In the genomic region with DNA sequence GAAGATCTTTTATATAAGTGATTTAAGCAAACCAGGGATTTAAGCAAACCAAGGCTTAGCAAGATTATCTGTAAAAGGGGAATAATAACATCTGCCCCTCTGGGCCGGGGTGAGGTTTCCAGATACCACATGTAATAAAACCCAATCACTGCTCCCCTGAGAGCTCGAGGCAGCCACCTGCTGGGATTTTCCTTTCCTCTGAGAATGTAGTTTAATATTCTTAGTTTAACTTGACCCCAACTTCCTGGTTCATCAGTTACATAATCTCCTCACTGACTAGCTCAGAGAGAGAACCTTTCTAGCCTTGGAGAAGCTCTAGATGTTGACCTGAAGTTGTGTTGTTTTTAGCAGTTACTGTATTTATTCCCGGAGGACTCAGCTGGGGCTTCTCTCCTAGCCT, we compare ENCODE assay signal across 10 cellular contexts.
DNase-seq lines count a peak whose midpoint lies in the region; ATAC-seq and TF ChIP-seq lines count a peak whose summit lies in the region.
"Had no signal": no experiment of that assay in that cellular context is flagged by ENCODE, and none has a peak within 500 bp of the region (broad histone marks: within the 10 kb centered on the region; RNA-seq: fewer than 3 reads in every experiment).

No MANE protein-coding gene starts in this region.

- H3K27ac ChIP-seq in psoas muscle, result peak overlapping the region; percentile 91

- no peaks in the 10 kb centered on the region for H3K27me3 ChIP-seq in psoas muscle (ENCODE audit: insufficient read depth in 3 of 3, low read length in 2 of 3)

- no peaks in the 10 kb centered on the region for H3K27me3 Mint-ChIP-seq in activated naive CD4-positive, alpha-beta T cell treated with anti-CD3 and anti-CD28 coated beads for 36 hours (ENCODE audit: low read depth)
- H3K27me3 Mint-ChIP-seq in activated naive CD8-positive, alpha-beta T cell treated with anti-CD3 and anti-CD28 coated beads, Interleukin-2, amount 10 ng/mL, durations not matched to agents 7 days and 5 days, result no peaks in the 10 kb centered on the region

- H3K27ac Mint-ChIP-seq in activated naive CD4-positive, alpha-beta T cell treated with anti-CD3 and anti-CD28 coated beads for 36 hours, result no peak overlapping the region
- no peak overlapping the region for H3K27ac Mint-ChIP-seq in activated naive CD4-positive, alpha-beta T cell treated with anti-CD3 and anti-CD28 coated beads, Interleukin-2, amount 50 U/mL, for 72 hours
- peak overlapping the region; percentile 85 for H3K27ac Mint-ChIP-seq in activated naive CD8-positive, alpha-beta T cell treated with anti-CD3 and anti-CD28 coated beads, Interleukin-2, amount 10 ng/mL, durations not matched to agents 7 days and 5 days

- H3K36me3 ChIP-seq in psoas muscle (ENCODE audit: insufficient read depth in 1 of 2, low read depth in 1 of 2), result no peaks in the 10 kb centered on the region

- H3K4me1 ChIP-seq in psoas muscle, result peaks cover 76% of the 10 kb centered on the region

- in situ Hi-C loops in GM13977 (cut with MboI; ENCODE audit: low pct_unique_long_range_greater_than_20kb, low sequenced_read_pairs, unreplicated experiment), result no loop called here

- TF ChIP-seq CTCF in psoas muscle (IDR thresholded peaks at IDR 0.05), result no peak
- TF ChIP-seq CTCF in GM13977 (IDR thresholded peaks at IDR 0.05; ENCODE audit: extremely low read depth, insufficient read depth, missing control alignments), result no peak

- H3K4me1 Mint-ChIP-seq in activated naive CD4-positive, alpha-beta T cell treated with anti-CD3 and anti-CD28 coated beads for 36 hours (ENCODE audit: low read depth), result peaks cover 71% of the 10 kb centered on the region
- peaks cover 74% of the 10 kb centered on the region for H3K4me1 Mint-ChIP-seq in activated naive CD8-positive, alpha-beta T cell treated with anti-CD3 and anti-CD28 coated beads, Interleukin-2, amount 10 ng/mL, durations not matched to agents 7 days and 5 days

- peaks cover 13% of the 10 kb centered on the region for H3K9me3 Mint-ChIP-seq in activated naive CD4-positive, alpha-beta T cell treated with anti-CD3 and anti-CD28 coated beads for 36 hours
- H3K9me3 Mint-ChIP-seq in activated naive CD4-positive, alpha-beta T cell treated with anti-CD3 and anti-CD28 coated beads, Interleukin-2, amount 50 U/mL, for 72 hours, result peaks cover 8 to 18% of the 10 kb centered on the region in 2 donors
- no peaks in the 10 kb centered on the region for H3K9me3 Mint-ChIP-seq in activated naive CD8-positive, alpha-beta T cell treated with anti-CD3 and anti-CD28 coated beads, Interleukin-2, amount 10 ng/mL, durations not matched to agents 7 days and 5 days

- peak; percentile 25 for DNase-seq in activated naive CD4-positive, alpha-beta T cell treated with anti-CD3 and anti-CD28 coated beads for 36 hours
- DNase-seq in activated naive CD4-positive, alpha-beta T cell treated with anti-CD3 and anti-CD28 coated beads, Interleukin-2, amount 50 U/mL, for 72 hours (ENCODE audit: low spot score in 2 of 2), result no peak
- DNase-seq in M059J (ENCODE audit: low read depth) (peak; percentile 15), psoas muscle (no peak), cortex of kidney (lab: John Stamatoyannopoulos, UW) (no peak), GM13977 (ENCODE audit: low spot score) (no peak)
- DNase-seq in activated naive CD8-positive, alpha-beta T cell treated with anti-CD3 and anti-CD28 coated beads, Interleukin-2, amount 10 ng/mL, durations not matched to agents 7 days and 5 days, result no peak
- DNase-seq: activated T-cell treated with anti-CD3 and anti-CD28 coated beads for 4 hours, COR-L47 had no signal

- no peak overlapping the region for H3K4me3 Mint-ChIP-seq in activated naive CD4-positive, alpha-beta T cell treated with anti-CD3 and anti-CD28 coated beads for 36 hours
- peak overlapping the region; percentile 45 for H3K4me3 Mint-ChIP-seq in activated naive CD8-positive, alpha-beta T cell treated with anti-CD3 and anti-CD28 coated beads, Interleukin-2, amount 10 ng/mL, durations not matched to agents 7 days and 5 days

- peaks cover 8% of the 10 kb centered on the region for H3K36me3 Mint-ChIP-seq in activated naive CD4-positive, alpha-beta T cell treated with anti-CD3 and anti-CD28 coated beads for 36 hours (ENCODE audit: low read depth)
- peaks cover 10 to 12% of the 10 kb centered on the region in 2 donors for H3K36me3 Mint-ChIP-seq in activated naive CD4-positive, alpha-beta T cell treated with anti-CD3 and anti-CD28 coated beads, Interleukin-2, amount 50 U/mL, for 72 hours
- peaks cover 6% of the 10 kb centered on the region for H3K36me3 Mint-ChIP-seq in activated naive CD8-positive, alpha-beta T cell treated with anti-CD3 and anti-CD28 coated beads, Interleukin-2, amount 10 ng/mL, durations not matched to agents 7 days and 5 days

- CTCF ChIA-PET in activated naive CD4-positive, alpha-beta T cell treated with anti-CD3 and anti-CD28 coated beads for 36 hours (lab: Charles Lee), result interaction anchor here (1.3 kb wide), 1 partner anchor 9 kb away, joined by 5 read pairs; no protein-coding TSS in a partner anchor

- no peak for ATAC-seq in activated naive CD4-positive, alpha-beta T cell treated with anti-CD3 and anti-CD28 coated beads, Interleukin-2, amount 50 U/mL, for 72 hours
- no peak for ATAC-seq in activated naive CD8-positive, alpha-beta T cell treated with anti-CD3 and anti-CD28 coated beads, Interleukin-2, amount 10 ng/mL, durations not matched to agents 7 days and 5 days (ENCODE audit: low read depth)
- ATAC-seq in psoas muscle (peak in 2 of 4 donors; percentile 18 to 66), HG02870 (IDR thresholded peaks at IDR 0.05; ENCODE audit: unreplicated experiment) (no peak)

- intact Hi-C loops in activated naive CD4-positive, alpha-beta T cell treated with anti-CD3 and anti-CD28 coated beads for 36 hours (cut with micrococcal nuclease), result loop anchor here (5.0 kb wide), 3 partner anchors 72 to 322 kb away; partner anchors contain the start of gene ARHGAP10
- intact Hi-C loops in psoas muscle (cut with DNase I), result loop anchor here in 1 of 2 donors (10.0 kb wide), 1 partner anchor 219 kb away; no protein-coding TSS in a partner anchor

- POLR2A ChIA-PET in activated naive CD8-positive, alpha-beta T cell treated with anti-CD3 and anti-CD28 coated beads, Interleukin-2, amount 10 ng/mL, durations not matched to agents 7 days and 5 days (lab: Charles Lee), result interaction anchor here (1.2 to 3.9 kb wide), 2 partner anchors 13 to 389 kb away, joined by 3 to 47 read pairs; partner anchors contain the start of gene NR3C2

- peak overlapping the region; percentile 47 for H3K4me3 ChIP-seq in psoas muscle

- WGBS in psoas muscle, 3 donors, result 12 to 21% (median 17%) methylated on average over 3 of the region's 3 CpGs

- no peaks in the 10 kb centered on the region for H3K9me3 ChIP-seq in psoas muscle

Comparison
In these comparisons a context has a peak if more than half of its experiments do, and no peak if none do; other contexts are left out.
1. DNase-seq: peak in activated naive CD4-positive, alpha-beta T cell treated with anti-CD3 and anti-CD28 coated beads for 36 hours (single experiment) and M059J (single experiment); none in activated naive CD4-positive, alpha-beta T cell treated with anti-CD3 and anti-CD28 coated beads, Interleukin-2, amount 50 U/mL, for 72 hours (0 of 2), activated naive CD8-positive, alpha-beta T cell treated with anti-CD3 and anti-CD28 coated beads, Interleukin-2, amount 10 ng/mL, durations not matched to agents 7 days and 5 days (single experiment), psoas muscle (0 of 2), cortex of kidney (single experiment) and GM13977 (single experiment).